ENCODE assay signal across 10 cellular contexts in genomic region chr15:63380828-63381282, GRCh38. TPM values are rescaled to one million over a fixed set of nuclear protein-coding genes. Genes with fewer than 3 reads are reported as not detected.
DNase-seq lines count a peak whose midpoint lies in the region; ATAC-seq and TF ChIP-seq lines count a peak whose summit lies in the region.
"Had no signal": no experiment of that assay in that cellular context is flagged by ENCODE, and none has a peak within 500 bp of the region (broad histone marks: within the 10 kb centered on the region; RNA-seq: fewer than 3 reads in every experiment).

No MANE protein-coding gene starts in this region.

- TF ChIP-seq CTCF in brain (conservative IDR thresholded peaks at IDR 0.05) = no peak
- TF ChIP-seq CTCF in lower leg skin (IDR thresholded peaks at IDR 0.05) = no peak
- no peak for TF ChIP-seq CTCF in transverse colon (IDR thresholded peaks at IDR 0.05)

- H3K36me3 Mint-ChIP-seq in activated T-cell treated with anti-CD3 and anti-CD28 coated beads, Interleukin-2, amount 50 U/mL, for 72 hours (ENCODE audit: insufficient read depth in 2 of 2) = peaks cover 1 to 4% of the 10 kb centered on the region in 2 donors
- no peaks in the 10 kb centered on the region for H3K36me3 Mint-ChIP-seq in brain

- no peak for DNase-seq in activated T-cell treated with anti-CD3 and anti-CD28 coated beads, Interleukin-2, amount 50 U/mL, for 72 hours
- DNase-seq in activated T-cell treated with anti-CD3 and anti-CD28 coated beads for 4 hours = no peak
- peak in 1 of 2 donors; percentile 68 for DNase-seq in lower leg skin (ENCODE audit: low spot score in 2 of 2)
- no peak for DNase-seq in transverse colon
- DNase-seq: cerebellar nuclear complex had no signal

- TF ChIP-seq POLR2A in lower leg skin (IDR thresholded peaks at IDR 0.05) = no peak
- no peak for TF ChIP-seq POLR2A in transverse colon (IDR thresholded peaks at IDR 0.05)

- 31 to 44% methylated on average over 13 of the region's 13 CpGs for WGBS in lower leg skin, 2 donors
- WGBS in transverse colon (ENCODE audit: low coverage in 1 of 2), 2 donors = 55 to 56% methylated on average over 4 to 13 of the region's 13 CpGs

- peaks cover 82% of the 10 kb centered on the region for H3K27me3 Mint-ChIP-seq in activated T-cell treated with anti-CD3 and anti-CD28 coated beads, Interleukin-2, amount 50 U/mL, for 72 hours (ENCODE audit: low read depth)
- H3K27me3 Mint-ChIP-seq in brain = peaks cover 17% of the 10 kb centered on the region

- peaks cover 58% of the 10 kb centered on the region for H3K4me1 Mint-ChIP-seq in activated T-cell treated with anti-CD3 and anti-CD28 coated beads, Interleukin-2, amount 50 U/mL, for 72 hours (ENCODE audit: low read depth)
- H3K4me1 Mint-ChIP-seq in brain = peaks cover 48% of the 10 kb centered on the region

- peaks cover 2% of the 10 kb centered on the region in 2 donors for H3K9me3 Mint-ChIP-seq in activated T-cell treated with anti-CD3 and anti-CD28 coated beads, Interleukin-2, amount 50 U/mL, for 72 hours
- H3K9me3 Mint-ChIP-seq in brain = peaks cover 0 to 5% (median 0%) of the 10 kb centered on the region in 5 experiments

- no peak overlapping the region for H3K27ac Mint-ChIP-seq in activated T-cell treated with anti-CD3 and anti-CD28 coated beads, Interleukin-2, amount 50 U/mL, for 72 hours
- H3K27ac Mint-ChIP-seq in brain = peak overlapping the region; percentile 88 to 95 (median 93)

- peaks cover 0 to 32% (median 8%) of the 10 kb centered on the region in 4 donors for H3K4me1 ChIP-seq in transverse colon

- intact Hi-C loops in lower leg skin (cut with DNase I; ENCODE audit: low total_unique reads) = no loop called here
- intact Hi-C loops in transverse colon (cut with DNase I; ENCODE audit: low total_unique reads) = no loop called here

- TF ChIP-seq EP300 in transverse colon (IDR thresholded peaks at IDR 0.05; ENCODE audit: low read depth) = no peak

- H3K4me3 ChIP-seq in lower leg skin (ENCODE audit: low read depth, poor library complexity, severe bottlenecking) = peak overlapping the region; percentile 34
- H3K4me3 ChIP-seq in transverse colon = peak overlapping the region; percentile 12 to 64 (median 56)

- in situ Hi-C loops in transverse colon (cut with MboI; ENCODE audit: low pct_ligation_motif_present in 1 of 4, low pct_unique_long_range_greater_than_20kb in 1 of 4, low sequenced_read_pairs in 3 of 4) = no loop called here

- H3K9me3 ChIP-seq in transverse colon = no peaks in the 10 kb centered on the region

- peaks cover 17% of the 10 kb centered on the region for H3K27me3 ChIP-seq in transverse colon

- no peak for ATAC-seq in activated T-cell treated with anti-CD3 and anti-CD28 coated beads, Interleukin-2, amount 50 U/mL, for 72 hours (replicated peaks in 1 of 2)
- ATAC-seq in HG03342 (IDR thresholded peaks at IDR 0.05; ENCODE audit: unreplicated experiment) (no peak), GM18520 (IDR thresholded peaks at IDR 0.05; ENCODE audit: unreplicated experiment) (no peak), HG03039 (IDR thresholded peaks at IDR 0.05; ENCODE audit: unreplicated experiment) (no peak)

- H3K36me3 ChIP-seq in transverse colon = no peaks in the 10 kb centered on the region
- H3K36me3 ChIP-seq: BLaER1 had no signal

- H3K4me3 Mint-ChIP-seq in activated T-cell treated with anti-CD3 and anti-CD28 coated beads, Interleukin-2, amount 50 U/mL, for 72 hours = peak overlapping the region; percentile 80 to 81
- peak overlapping the region; percentile 85 to 96 (median 92) for H3K4me3 Mint-ChIP-seq in brain

- H3K27ac ChIP-seq in transverse colon = peak overlapping the region; percentile 48 to 83 (median 77)
- H3K27ac ChIP-seq: BLaER1 had no signal

RNA-seq across cellular contexts. Expression of gene CA12, which starts 0.8 kb away (rescaled TPM):
- 1 to 10 TPM in 1 of 2 donors, under 1 TPM in 1; 0.55 to 2.4 TPM for total RNA-seq in activated T-cell treated with anti-CD3 and anti-CD28 coated beads, Interleukin-2, amount 50 U/mL, for 72 hours
- 0.68 TPM for polyA plus RNA-seq in brain (ENCODE audit: insufficient read depth, low read depth, low replicate concordance)
- 100 to 1,000 TPM; 144 to 253 (median 213) TPM for total RNA-seq in lower leg skin
- total RNA-seq in transverse colon = 100 to 1,000 TPM; 121 to 392 (median 329) TPM

Comparison
In these comparisons a context has a peak if more than half of its experiments do, and no peak if none do; other contexts are left out.
1. RNA of gene CA12, which starts 0.8 kb away (total RNA-seq): 121 to 392 TPM in transverse colon and 144 to 253 TPM in lower leg skin; 0.55 to 2.4 TPM in activated T-cell treated with anti-CD3 and anti-CD28 coated beads, Interleukin-2, amount 50 U/mL, for 72 hours; every median in the first group is over 10 times any median in the second.